Comparison of ENCODE assay signal across 21 cellular contexts in genomic region chrX:132257116-132257515, GRCh38.
DNase-seq lines count a peak whose midpoint lies in the region; ATAC-seq and TF ChIP-seq lines count a peak whose summit lies in the region.
"Had no signal": no experiment of that assay in that cellular context is flagged by ENCODE, and none has a peak within 500 bp of the region (broad histone marks: within the 10 kb centered on the region; RNA-seq: fewer than 3 reads in every experiment).

No MANE protein-coding gene starts in this region.

- no peak overlapping the region for H3K4me3 ChIP-seq in astrocyte of the cerebellum (ENCODE audit: low read depth, low read length)
- H3K4me3 ChIP-seq: HAP-1, K562 had no signal

- no peak for TF ChIP-seq CTCF in astrocyte of the cerebellum (IDR thresholded peaks at IDR 0.05; ENCODE audit: low read depth, low read length, missing control alignments)

- DNase-seq in GM04504 (ENCODE audit: low read depth) = peak; percentile 10
- DNase-seq in astrocyte of the cerebellum (ENCODE audit: low read depth) = peak; percentile 28
- peak; percentile 52 for DNase-seq in fibroblast of gingiva (ENCODE audit: low read depth)
- no peak for DNase-seq in LoVo (ENCODE audit: low spot score)
- DNase-seq in nucleus accumbens (lab: John Stamatoyannopoulos, UW) = no peak
- DNase-seq: ACHN; Caco-2; CD4-positive, alpha-beta T cell; EL; NCI-H1105 treated with DMSO at 0.1 percent for 48 hours; NCI-H1694; NCI-H2081 treated with DMSO at 0.1 percent for 48 hours; NCI-H446 treated with DMSO at 0.1 percent for 48 hours; NCI-H748 treated with DMSO at 0.1 percent for 48 hours; NK-92 treated with Interleukin-12 subunit alpha and Interleukin-12 subunit beta, amount 100 ng/mL, for 24 hours; Right ventricle myocardium superior; SW 1271 had no signal

- in situ Hi-C loops in astrocyte of the cerebellum (cut with HindIII; ENCODE audit: low sequenced_read_pairs) = no loop called here

- no peak for ATAC-seq in GM21526 (IDR thresholded peaks at IDR 0.05; ENCODE audit: low FRiP score, unreplicated experiment)
- no peak for ATAC-seq in GM21717 (IDR thresholded peaks at IDR 0.05; ENCODE audit: unreplicated experiment)
- ATAC-seq: K562 had no signal

Comparison
In these comparisons a context has a peak if more than half of its experiments do, and no peak if none do; other contexts are left out.
1. DNase-seq: peak in GM04504 (single experiment), astrocyte of the cerebellum (single experiment) and fibroblast of gingiva (single experiment); none in LoVo (single experiment) and nucleus accumbens (0 of 56).